ENCODE assay signal across 9 cellular contexts in the genomic region with DNA sequence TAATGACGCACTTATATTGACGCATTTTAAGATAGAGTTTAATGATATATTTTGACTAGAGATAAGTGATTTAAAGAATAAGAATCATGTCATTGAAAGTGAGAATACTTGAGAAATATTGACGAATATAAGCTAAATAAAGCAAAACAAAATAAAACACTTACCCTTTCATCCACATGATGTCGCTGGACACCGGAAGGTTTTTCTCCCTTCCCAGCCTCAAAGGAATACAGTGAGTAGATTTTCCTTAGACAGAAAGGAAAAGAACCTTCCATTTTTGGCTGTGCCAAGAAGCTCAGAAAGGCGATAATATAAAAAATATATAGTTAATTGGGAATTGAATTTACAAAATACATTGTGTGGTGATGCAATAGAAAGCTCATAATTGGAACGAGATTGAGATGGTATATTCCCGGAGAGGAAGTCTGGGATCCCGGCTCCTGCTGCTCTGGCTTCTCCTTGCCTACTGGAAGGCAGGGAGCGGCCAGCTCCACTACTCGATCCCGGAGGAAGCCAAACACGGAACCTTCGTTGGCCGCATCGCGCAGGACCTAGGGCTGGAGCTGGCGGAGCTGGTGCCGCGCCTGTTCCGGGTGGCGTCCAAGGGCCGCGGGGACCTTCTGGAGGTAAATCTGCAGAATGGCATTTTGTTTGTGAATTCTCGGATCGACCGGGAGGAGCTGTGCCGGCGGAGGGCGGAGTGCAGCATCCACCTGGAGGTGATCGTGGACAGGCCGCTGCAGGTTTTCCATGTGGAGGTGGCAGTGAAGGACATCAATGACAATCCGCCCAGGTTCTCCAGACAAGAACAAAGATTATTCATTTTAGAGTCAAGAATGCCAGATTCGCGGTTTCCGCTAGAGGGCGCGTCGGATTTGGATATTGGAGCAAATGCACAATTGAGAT. TPM values are rescaled to one million over a fixed set of nuclear protein-coding genes. Genes with fewer than 3 reads are reported as not detected.
DNase-seq lines count a peak whose midpoint lies in the region; ATAC-seq and TF ChIP-seq lines count a peak whose summit lies in the region.
"Had no signal": no experiment of that assay in that cellular context is flagged by ENCODE, and none has a peak within 500 bp of the region (broad histone marks: within the 10 kb centered on the region; RNA-seq: fewer than 3 reads in every experiment).

A gene (plus strand): TSS at position 239 of the 906 bp plus-strand sequence.

- no peak within 1 kb of the TSS for H3K4me3 Mint-ChIP-seq in MCF 10A (ENCODE audit: unreplicated experiment)

- TF ChIP-seq POLR2A in IMR-90 (IDR thresholded peaks at IDR 0.05; ENCODE audit: low read depth, low read length), result no peak
- no peak for TF ChIP-seq POLR2A in right lobe of liver (IDR thresholded peaks at IDR 0.05)

- H3K9me3 ChIP-seq in IMR-90 (ENCODE audit: control insufficient read depth, insufficient read depth, low read length), result peaks cover 9% of the 10 kb centered on the region
- no peaks in the 10 kb centered on the region for H3K9me3 ChIP-seq in right lobe of liver

- in situ Hi-C loops in IMR-90 (cut with MboI; ENCODE audit: low sequenced_read_pairs), result no loop called here

- dilution Hi-C loops in IMR-90 (cut with HindIII; ENCODE audit: low sequenced_read_pairs, unreplicated experiment), result no loop called here

- no peak within 1 kb of the TSS for H2BK5ac ChIP-seq in IMR-90 (ENCODE audit: low read depth, low read length, poor library complexity, severe bottlenecking)

- no peak within 1 kb of the TSS for H3K23ac ChIP-seq in IMR-90 (ENCODE audit: low read depth, low read length)

- H2BK15ac ChIP-seq in IMR-90 (ENCODE audit: low read depth, low read length), result no peak within 1 kb of the TSS

- H3K36me3 Mint-ChIP-seq in MCF 10A (ENCODE audit: insufficient read depth, unreplicated experiment), result peaks cover 5% of the 10 kb centered on the region

- TF ChIP-seq RAD21 in IMR-90 (IDR thresholded peaks at IDR 0.05; ENCODE audit: low read length), result no peak

- H3K9me1 ChIP-seq in IMR-90 (ENCODE audit: insufficient read depth, low read length), result no peaks in the 10 kb centered on the region

- H3K14ac ChIP-seq in IMR-90 (replicated peaks; ENCODE audit: low read depth, low read length), result no peak within 1 kb of the TSS

- no peak within 1 kb of the TSS for H3K9ac ChIP-seq in IMR-90 (ENCODE audit: low read depth, low read length)

- H3K4me1 ChIP-seq in IMR-90 (ENCODE audit: control insufficient read depth, insufficient read depth, low read length) (no peaks in the 10 kb centered on the region), right lobe of liver (no peaks in the 10 kb centered on the region)

- H2AK9ac ChIP-seq in IMR-90 (replicated peaks; ENCODE audit: low read depth, low read length, poor library complexity), result no peak within 1 kb of the TSS

- H3K4me1 Mint-ChIP-seq in MCF 10A (ENCODE audit: insufficient read depth, unreplicated experiment), result no peaks in the 10 kb centered on the region

- no peak within 1 kb of the TSS for H2BK20ac ChIP-seq in IMR-90 (ENCODE audit: low read depth, low read length)

- H4K91ac ChIP-seq in IMR-90 (ENCODE audit: insufficient read depth, low read depth, low read length), result no peak within 1 kb of the TSS

- BruUV-seq in IMR-90 (replicated peaks; lab: Mats Ljungman, UMichigan) (no TSS peak), MCF 10A (replicated peaks; lab: Mats Ljungman, UMichigan) (no TSS peak)

- no peak within 1 kb of the TSS for H3K56ac ChIP-seq in IMR-90 (ENCODE audit: extremely low read depth, insufficient read depth, low read length)

- WGBS in IMR-90 (ENCODE audit: extremely low coverage in 2 of 2, insufficient read length in 1 of 2), 2 experiments, result 22% methylated on average over 17 of the region's 39 CpGs; no CpG with 5 or more reads in 1 of the 2 experiments
- 23% methylated on average over 23 of the region's 39 CpGs for WGBS in right lobe of liver (ENCODE audit: insufficient coverage, low coverage, low lambda C conversion rate, missing lambda C conversion rate)

- no peak within 1 kb of the TSS for H3K27ac Mint-ChIP-seq in MCF 10A (ENCODE audit: low read depth, unreplicated experiment)

- intact Hi-C loops in IMR-90 (cut with micrococcal nuclease), result no loop called here
- intact Hi-C loops in MCF 10A (cut with micrococcal nuclease), result no loop called here
- intact Hi-C loops in right lobe of liver (cut with DNase I), result no loop called here

- H4K8ac ChIP-seq in IMR-90 (ENCODE audit: low read depth in 2 of 2, low read length in 2 of 2), result no peak within 1 kb of the TSS

- no peaks in the 10 kb centered on the region for H4K20me1 ChIP-seq in IMR-90 (ENCODE audit: insufficient read depth, low read length)

- no peak within 1 kb of the TSS for H2BK120ac ChIP-seq in IMR-90 (ENCODE audit: low read depth, low read length)

- H3K4me2 ChIP-seq in IMR-90 (ENCODE audit: low read depth, low read length), result no peak within 1 kb of the TSS

- ATAC-seq in IMR-90 (ENCODE audit: low read depth) (no peak), right lobe of liver (no peak), HG03439 (IDR thresholded peaks at IDR 0.05; ENCODE audit: unreplicated experiment) (no peak)

- no peak within 1 kb of the TSS for H2AFZ ChIP-seq in IMR-90 (replicated peaks; ENCODE audit: low read length, poor library complexity)

- H4K5ac ChIP-seq in IMR-90 (ENCODE audit: low read depth, low read length), result no peak within 1 kb of the TSS

- H3K27ac ChIP-seq in IMR-90 (ENCODE audit: insufficient read depth, low read length) (no peak within 1 kb of the TSS), right lobe of liver (no peak within 1 kb of the TSS)

- H3K4ac ChIP-seq in IMR-90 (ENCODE audit: low read depth, low read length), result no peak within 1 kb of the TSS

- CTCF ChIA-PET in IMR-90 (lab: Yijun Ruan, JAX) (interaction anchor here (0.6 kb wide), 1 partner anchor 31 kb away, joined by 3 read pairs; no protein-coding TSS in a partner anchor), MCF 10A (lab: Yijun Ruan, JAX) (interaction anchor here (0.6 to 3.7 kb wide), 4 partner anchors 14 to 355 kb away, joined by 3 to 12 read pairs (median 5); a partner anchor contains a TSS)

- DNase-seq in ELR (ENCODE audit: low read depth), result peak; percentile 48
- no peak for DNase-seq in IMR-90
- DNase-seq in MCF 10A (ENCODE audit: unreplicated experiment), result peak; percentile 17
- no peak for DNase-seq in right lobe of liver
- DNase-seq in NOMO-1 treated with dmso at 0.1 percent for 144 hours (lab: John Stamatoyannopoulos, UW; ENCODE audit: unreplicated experiment), result no peak
- no peak for DNase-seq in activated CD4-positive, CD25-positive, alpha-beta regulatory T cell treated with anti-CD3 and anti-CD28 coated beads, Interleukin-2, amount 50 U/mL, for 72 hours
- DNase-seq in GDM1 (lab: John Stamatoyannopoulos, UW), result no peak

- no peaks in the 10 kb centered on the region for H3K9me3 Mint-ChIP-seq in MCF 10A (ENCODE audit: unreplicated experiment)

- H3K27me3 ChIP-seq in IMR-90 (ENCODE audit: control insufficient read depth, insufficient read depth, low read length), result no peaks in the 10 kb centered on the region
- H3K27me3 ChIP-seq in right lobe of liver, result peaks cover 0 to 8% of the 10 kb centered on the region in 2 donors

- H2AK5ac ChIP-seq in IMR-90 (ENCODE audit: low read depth, low read length), result no peak within 1 kb of the TSS

- no peaks in the 10 kb centered on the region for H3K36me3 ChIP-seq in IMR-90 (ENCODE audit: control insufficient read depth, insufficient read depth, low read length)
- no peaks in the 10 kb centered on the region for H3K36me3 ChIP-seq in right lobe of liver

- TF ChIP-seq CTCF in IMR-90 (conservative IDR thresholded peaks at IDR 0.05; ENCODE audit: low read depth, low read length) (peak; percentile 33; the same call in 1 of the 2 replicates), MCF 10A (IDR thresholded peaks at IDR 0.05; ENCODE audit: unreplicated experiment) (peak; percentile 19), right lobe of liver (IDR thresholded peaks at IDR 0.05) (peak; percentile 13 to 34 (median 27))

- POLR2A ChIA-PET in IMR-90 (lab: Charles Lee; ENCODE audit: unreplicated experiment) (no interaction called here), MCF 10A (lab: Yijun Ruan, JAX) (interaction anchor here (1.0 kb wide), 1 partner anchor 54 kb away, joined by 3 read pairs; no protein-coding TSS in a partner anchor)

- peaks cover 2% of the 10 kb centered on the region for H3K27me3 Mint-ChIP-seq in MCF 10A (ENCODE audit: insufficient read depth, unreplicated experiment)

- H3K79me1 ChIP-seq in IMR-90 (ENCODE audit: low read depth in 1 of 2, low read length in 2 of 2), result no peaks in the 10 kb centered on the region

- H3K4me3 ChIP-seq in IMR-90 (ENCODE audit: insufficient read depth, low read depth, low read length) (no peak within 1 kb of the TSS), right lobe of liver (no peak within 1 kb of the TSS)

- H3K18ac ChIP-seq in IMR-90 (ENCODE audit: low read depth, low read length), result no peak within 1 kb of the TSS

TF ChIP-seq in IMR-90, 13 proteins besides CTCF, POLR2A, EP300 and RAD21 (continues in another document):
- TF ChIP-seq SMC3 (IDR thresholded peaks at IDR 0.05; ENCODE audit: low read depth, low read length), result no peak
- TF ChIP-seq NFE2L2 (IDR thresholded peaks at IDR 0.05; ENCODE audit: low read depth, low read length), result no peak
- no peak for TF ChIP-seq CHD1 (IDR thresholded peaks at IDR 0.05; ENCODE audit: low read depth, low read length)
- TF ChIP-seq MXI1 (IDR thresholded peaks at IDR 0.05; ENCODE audit: borderline replicate concordance, low read depth, low read length), result no peak
- no peak for TF ChIP-seq CEBPB (IDR thresholded peaks at IDR 0.05; ENCODE audit: low read depth, low read length)
- TF ChIP-seq, protein P1, sequence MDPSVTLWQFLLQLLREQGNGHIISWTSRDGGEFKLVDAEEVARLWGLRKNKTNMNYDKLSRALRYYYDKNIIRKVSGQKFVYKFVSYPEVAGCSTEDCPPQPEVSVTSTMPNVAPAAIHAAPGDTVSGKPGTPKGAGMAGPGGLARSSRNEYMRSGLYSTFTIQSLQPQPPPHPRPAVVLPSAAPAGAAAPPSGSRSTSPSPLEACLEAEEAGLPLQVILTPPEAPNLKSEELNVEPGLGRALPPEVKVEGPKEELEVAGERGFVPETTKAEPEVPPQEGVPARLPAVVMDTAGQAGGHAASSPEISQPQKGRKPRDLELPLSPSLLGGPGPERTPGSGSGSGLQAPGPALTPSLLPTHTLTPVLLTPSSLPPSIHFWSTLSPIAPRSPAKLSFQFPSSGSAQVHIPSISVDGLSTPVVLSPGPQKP (IDR thresholded peaks at IDR 0.05; ENCODE audit: borderline replicate concordance, low read depth, low read length), result no peak
- no peak for TF ChIP-seq FOS (IDR thresholded peaks at IDR 0.05; ENCODE audit: low read depth, low read length)

RNA-seq across cellular contexts. Expression of the gene that starts here (rescaled TPM):
- not detected in 2 replicates for total RNA-seq in IMR-90 (2012; rRNA removed)
- polyA plus RNA-seq in IMR-90 (2012; rRNA removed), result not detected in 2 replicates
- polyA plus RNA-seq in IMR-90 (2012; cell fraction: cytosol; rRNA removed), result not detected in 2 replicates
- polyA plus RNA-seq in IMR-90 (2012; cell fraction: nucleus; rRNA removed; ENCODE audit: low replicate concordance), result 0.01 TPM in 1 of 2 replicates, not detected in the other
- 0.12 and 0.22 TPM in 2 replicates for total RNA-seq in MCF 10A (2022)
- total RNA-seq in right lobe of liver, result under 1 TPM in 1 of 6 experiments, not detected in 5; 0.06 TPM
- total RNA-seq: T-helper 1 cell treated with Interleukin-12 subunit alpha and Interleukin-12 subunit beta and Interleukin-4 antibody, amounts not matched to agents 30 ng/mL and 1 ng/mL, for 36 hours had no signal

Comparison
In these comparisons a context has a peak if more than half of its experiments do, and no peak if none do; other contexts are left out.
1. Peak in DNase-seq in MCF 10A; RNA of the gene not detected or under 1 TPM.